In genomic region chr10:44989621-44990301, GRCh38 we compare ENCODE assay signal across 18 cellular contexts. TPM values are rescaled to one million over a fixed set of nuclear protein-coding genes. Genes with fewer than 3 reads are reported as not detected.
DNase-seq lines count a peak whose midpoint lies in the region; ATAC-seq and TF ChIP-seq lines count a peak whose summit lies in the region.
"Had no signal": no experiment of that assay in that cellular context is flagged by ENCODE, and none has a peak within 500 bp of the region (broad histone marks: within the 10 kb centered on the region; RNA-seq: fewer than 3 reads in every experiment).

No MANE protein-coding gene starts in this region.

- H2BK15ac ChIP-seq in neuronal stem cell (ENCODE audit: low read length): no peak overlapping the region

- CTCF ChIA-PET in PC-9 (lab: Charles Lee): no interaction called here

- peak overlapping the region; percentile 11 for H3K18ac ChIP-seq in neuronal stem cell (ENCODE audit: low read length)

- H3K14ac ChIP-seq in neuronal stem cell (ENCODE audit: low read length): no peak overlapping the region

- H3K79me1 ChIP-seq in neuronal stem cell (ENCODE audit: low read depth, low read length): no peaks in the 10 kb centered on the region

- no peaks in the 10 kb centered on the region for H3K9me3 ChIP-seq in BLaER1 treated with 17β-estradiol and CSF1 and Interleukin-3, amounts not matched to agents 10 nM and 100 nM (replicated peaks in 1 of 11)
- H3K9me3 ChIP-seq in neuronal stem cell (replicated peaks in 1 of 2; ENCODE audit: control insufficient read depth in 2 of 2, insufficient read depth in 1 of 2, low read depth in 1 of 2, low read length in 2 of 2) (no peaks in the 10 kb centered on the region), PC-9 (ENCODE audit: insufficient read depth, low read depth) (no peaks in the 10 kb centered on the region)
- H3K9me3 ChIP-seq: transverse colon had no signal

- H3K4me3 ChIP-seq in BLaER1 treated with 17β-estradiol and CSF1 and Interleukin-3, amounts not matched to agents 10 nM and 100 nM: no peak overlapping the region
- H3K4me3 ChIP-seq in neuronal stem cell (ENCODE audit: low read length in 2 of 2) (no peak overlapping the region), PC-9 (no peak overlapping the region)
- H3K4me3 ChIP-seq: transverse colon had no signal

- H3K4me2 ChIP-seq in BLaER1 treated with 17β-estradiol and CSF1 and Interleukin-3, amounts not matched to agents 10 nM and 100 nM: peak overlapping the region in 8 of 11 experiments; percentile 17 to 95 (median 46); a peak in 13 of 22 replicates
- H3K4me2 ChIP-seq in neuronal stem cell (ENCODE audit: insufficient read depth, low read length, poor library complexity, severe bottlenecking) (no peak overlapping the region), PC-9 (no peak overlapping the region)

- H2AFZ ChIP-seq in neuronal stem cell (ENCODE audit: low read length) (peak overlapping the region; percentile 1), PC-9 (no peak overlapping the region)

- H3F3A ChIP-seq in PC-9 (ENCODE audit: insufficient read depth, low read depth): peaks cover 9% of the 10 kb centered on the region; the same call in 1 of the 2 replicates

- no peak overlapping the region for H3K4ac ChIP-seq in neuronal stem cell (ENCODE audit: low read length)

- no peaks in the 10 kb centered on the region for H3K79me2 ChIP-seq in PC-9 (ENCODE audit: low read depth)

- no TSS peak for BruUV-seq in PC-9 (replicated peaks; lab: Mats Ljungman, UMichigan)

- peaks cover 0 to 100% (median 0%) of the 10 kb centered on the region in 11 experiments; a peak in 9 of 22 replicates for H4K20me1 ChIP-seq in BLaER1 treated with 17β-estradiol and CSF1 and Interleukin-3, amounts not matched to agents 10 nM and 100 nM
- H4K20me1 ChIP-seq in PC-9 (ENCODE audit: insufficient read depth): no peaks in the 10 kb centered on the region

- no peak overlapping the region for H4K91ac ChIP-seq in neuronal stem cell (ENCODE audit: low read depth, low read length, poor library complexity)

- H3K36me3 ChIP-seq in BLaER1 treated with 17β-estradiol and CSF1 and Interleukin-3, amounts not matched to agents 10 nM and 100 nM: peaks cover 0 to 100% (median 73%) of the 10 kb centered on the region in 11 experiments; a peak in 18 of 22 replicates
- H3K36me3 ChIP-seq in neuronal stem cell (replicated peaks in 1 of 2; ENCODE audit: control insufficient read depth in 2 of 2, insufficient read depth in 2 of 2, low read length in 2 of 2): no peaks in the 10 kb centered on the region
- H3K36me3 ChIP-seq in PC-9 (ENCODE audit: low read depth): no peaks in the 10 kb centered on the region
- H3K36me3 ChIP-seq: transverse colon had no signal

- H2BK12ac ChIP-seq in neuronal stem cell (ENCODE audit: low read length): no peak overlapping the region

- no peaks in the 10 kb centered on the region for H3K9me2 ChIP-seq in PC-9 (ENCODE audit: insufficient read depth)

- intact Hi-C loops in left ventricle myocardium superior (cut with micrococcal nuclease) (no loop called here), PC-9 (cut with micrococcal nuclease; ENCODE audit: unreplicated experiment) (no loop called here)

- H2BK5ac ChIP-seq in neuronal stem cell (ENCODE audit: low read length): no peak overlapping the region

- no peak for TF ChIP-seq CTCF in PC-9 (conservative IDR thresholded peaks at IDR 0.05)

- no peak overlapping the region; a peak in 1 of 22 replicates for H3K27ac ChIP-seq in BLaER1 treated with 17β-estradiol and CSF1 and Interleukin-3, amounts not matched to agents 10 nM and 100 nM
- H3K27ac ChIP-seq in angular gyrus (ENCODE audit: low read depth, low read length) (peak overlapping the region; percentile 17), neuronal stem cell (replicated peaks; ENCODE audit: low read length) (no peak overlapping the region), PC-9 (no peak overlapping the region)
- H3K27ac ChIP-seq: HL-60 had no signal

- peaks cover 55 to 69% (median 62%) of the 10 kb centered on the region in 10 experiments for H3K4me1 ChIP-seq in BLaER1 treated with 17β-estradiol and CSF1 and Interleukin-3, amounts not matched to agents 10 nM and 100 nM
- H3K4me1 ChIP-seq in neuronal stem cell (ENCODE audit: control insufficient read depth in 2 of 2, insufficient read depth in 1 of 2, low read depth in 1 of 2, low read length in 2 of 2): peaks cover 0 to 17% of the 10 kb centered on the region in 2 donors
- H3K4me1 ChIP-seq in PC-9 (replicated peaks; ENCODE audit: insufficient read depth): peaks cover 18% of the 10 kb centered on the region

- no peak overlapping the region for H2BK120ac ChIP-seq in neuronal stem cell (ENCODE audit: low read depth, low read length)

- H2AK5ac ChIP-seq in neuronal stem cell (ENCODE audit: low read depth, low read length): no peak overlapping the region

- H3K23ac ChIP-seq in neuronal stem cell (ENCODE audit: low read depth, low read length, poor library complexity): no peak overlapping the region

- no peak overlapping the region; a peak in 1 of 22 replicates for H3K9ac ChIP-seq in BLaER1 treated with 17β-estradiol and CSF1 and Interleukin-3, amounts not matched to agents 10 nM and 100 nM
- no peak overlapping the region for H3K9ac ChIP-seq in neuronal stem cell (ENCODE audit: low read depth, low read length, poor library complexity)

- no peaks in the 10 kb centered on the region for H3K27me3 ChIP-seq in BLaER1 treated with 17β-estradiol and CSF1 and Interleukin-3, amounts not matched to agents 10 nM and 100 nM
- H3K27me3 ChIP-seq in neuronal stem cell (ENCODE audit: control insufficient read depth in 3 of 3, insufficient read depth in 3 of 3, low read depth in 1 of 3, low read length in 3 of 3) (peaks cover 0 to 2% (median 0%) of the 10 kb centered on the region in 3 experiments), PC-9 (ENCODE audit: insufficient read depth, low read depth) (no peaks in the 10 kb centered on the region)
- H3K27me3 ChIP-seq: transverse colon had no signal

- no peak overlapping the region for H4K8ac ChIP-seq in neuronal stem cell (ENCODE audit: low read depth, low read length)

- ATAC-seq in left ventricle myocardium superior (no peak), GM18867 (IDR thresholded peaks at IDR 0.05; ENCODE audit: unreplicated experiment) (no peak), HG03159 (IDR thresholded peaks at IDR 0.05; ENCODE audit: unreplicated experiment) (no peak)
- ATAC-seq: activated naive CD4-positive, alpha-beta T cell treated with anti-CD3 and anti-CD28 coated beads, Interleukin-2, amount 50 U/mL, for 72 hours; effector memory CD8-positive, alpha-beta T cell had no signal

- WGBS in neuronal stem cell (ENCODE audit: extremely low coverage in 2 of 2, insufficient read length in 2 of 2, insufficient replicate concordance in 1 of 2), 2 donors: no CpG with 5 or more reads among the region's 14 CpGs

- peak; percentile 56 for DNase-seq in left ventricle myocardium superior
- no peak for DNase-seq in neuronal stem cell (ENCODE audit: low spot score)
- no peak for DNase-seq in PC-9
- no peak for DNase-seq in NCI-H146 (lab: John Stamatoyannopoulos, UW)
- DNase-seq: activated CD4-positive, alpha-beta T cell treated with anti-CD3 and anti-CD28 coated beads for 1 hour; CD8-positive, alpha-beta memory T cell; effector memory CD8-positive, alpha-beta T cell; EL; NCI-H1436 treated with DMSO at 0.1 percent for 48 hours; NCI-H226; SHP77; transverse colon had no signal

- POLR2A ChIA-PET in PC-9 (lab: Charles Lee; ENCODE audit: unreplicated experiment): interaction anchor here (0.7 kb wide), 1 partner anchor 11 kb away, joined by 3 read pairs; no protein-coding TSS in a partner anchor

RNA-seq across cellular contexts. Expression of gene ZNF22, which starts 11.0 kb away (rescaled TPM):
- total RNA-seq in left ventricle myocardium superior (12.6 TPM), PC-9 (2021) (22.4 and 29.9 TPM in 2 replicates)
- polyA plus RNA-seq in neuronal stem cell (2013, experiment 1 of 2): 65.4 TPM
- polyA plus RNA-seq in neuronal stem cell (2013, experiment 2 of 2): 66.3 TPM

RNA-seq across cellular contexts. Expression of gene DEPP1, which starts 11.2 kb away (rescaled TPM):
- total RNA-seq in left ventricle myocardium superior: 32.2 TPM
- 0.22 TPM for polyA plus RNA-seq in neuronal stem cell (2013, experiment 1 of 2)
- polyA plus RNA-seq in neuronal stem cell (2013, experiment 2 of 2): 0.26 TPM
- 13.2 and 15.1 TPM in 2 replicates for total RNA-seq in PC-9 (2021)
- polyA plus RNA-seq: CD8-positive, alpha-beta memory T cell had no signal

RNA-seq across cellular contexts. Expression of gene RASSF4, which starts 30.2 kb away (rescaled TPM):
- 93.5 TPM for total RNA-seq in left ventricle myocardium superior
- 13.0 TPM for polyA plus RNA-seq in neuronal stem cell (2013, experiment 1 of 2)
- polyA plus RNA-seq in neuronal stem cell (2013, experiment 2 of 2): 13.1 TPM
- total RNA-seq in PC-9 (2021): 6.5 and 7.6 TPM in 2 replicates

Comparison
In these comparisons a context has a peak if more than half of its experiments do, and no peak if none do; other contexts are left out.
1. H3K4me2 ChIP-seq: peak in BLaER1 treated with 17β-estradiol and CSF1 and Interleukin-3, amounts not matched to agents 10 nM and 100 nM (8 of 11); none in neuronal stem cell (single experiment) and PC-9 (single experiment).
2. RNA of gene RASSF4, which starts 30.2 kb away (total RNA-seq): 93.5 TPM in left ventricle myocardium superior (single experiment); 6.5 to 7.6 TPM in PC-9; every median in the first group is over 10 times any median in the second.